12 cellular contexts compared by ENCODE assay signal in the genomic region with DNA sequence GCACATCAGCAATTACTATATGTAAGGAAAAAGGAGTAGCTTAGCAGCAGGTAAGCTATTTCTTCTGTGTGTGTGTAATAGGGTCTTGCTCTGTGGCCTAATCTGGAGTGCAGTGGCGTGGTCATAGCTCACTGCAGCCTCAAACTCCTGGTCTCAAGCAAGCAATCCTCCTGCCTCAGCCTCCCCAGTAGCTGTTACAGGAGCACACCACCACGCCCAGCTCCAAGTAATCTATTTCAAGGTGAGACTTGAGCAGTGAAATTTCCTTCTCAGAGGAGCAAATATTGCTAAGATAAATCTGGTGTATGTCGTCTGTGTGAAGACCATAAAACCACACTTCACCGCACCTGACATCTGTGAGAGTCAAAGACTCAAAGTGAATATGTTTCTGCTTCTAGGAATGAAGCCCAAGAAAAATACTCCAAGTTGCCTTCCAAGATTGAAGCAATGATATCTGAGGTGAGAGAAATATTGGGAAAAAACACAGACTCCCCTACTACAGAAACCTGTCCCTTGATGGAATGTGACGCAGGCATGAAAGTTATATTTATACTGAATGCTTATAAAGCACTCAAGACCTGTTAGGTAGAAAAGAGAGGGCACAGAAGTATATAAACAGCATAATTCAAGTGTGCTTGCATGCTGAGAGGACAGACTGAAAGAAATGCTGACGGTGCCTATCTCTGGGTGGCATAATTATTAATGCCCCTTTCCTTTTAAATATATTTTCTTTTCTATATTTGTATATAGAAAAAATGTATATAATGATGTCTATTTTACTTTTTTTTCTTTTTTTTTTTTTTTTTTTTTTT. TPM values are rescaled to one million over a fixed set of nuclear protein-coding genes. Genes with fewer than 3 reads are reported as not detected.
DNase-seq lines count a peak whose midpoint lies in the region; ATAC-seq, FAIRE-seq and TF ChIP-seq lines count a peak whose summit lies in the region.
"Had no signal": no experiment of that assay in that cellular context is flagged by ENCODE, and none has a peak within 500 bp of the region (broad histone marks: within the 10 kb centered on the region; RNA-seq: fewer than 3 reads in every experiment).

No MANE protein-coding gene starts in this region.

- peak overlapping the region; percentile 29 for H2AK5ac ChIP-seq in H1 (ENCODE audit: low read depth, low read length)

- H2BK120ac ChIP-seq in H1 (replicated peaks; ENCODE audit: low read depth, low read length): no peak overlapping the region

- H3K23me2 ChIP-seq in H1 (ENCODE audit: low read depth, low read length): no peaks in the 10 kb centered on the region

- H2BK5ac ChIP-seq in H1 (ENCODE audit: low read depth, low read length): peak overlapping the region; percentile 29; the same call in 1 of the 2 replicates

- H2BK15ac ChIP-seq in H1 (ENCODE audit: low read length): peak overlapping the region; percentile 32; the same call in 1 of the 2 replicates

- peaks cover 0 to 8% (median 4%) of the 10 kb centered on the region in 11 experiments; a peak in 12 of 22 replicates for H3K9me3 ChIP-seq in BLaER1 treated with 17β-estradiol and CSF1 and Interleukin-3, amounts not matched to agents 10 nM and 100 nM (replicated peaks in 1 of 11)
- H3K9me3 ChIP-seq in OCI-LY7 (ENCODE audit: low read length): 0 out of 2 replicates have a peak, but pooled peaks cover 4% of the 10 kb centered on the region
- no peaks in the 10 kb centered on the region for H3K9me3 ChIP-seq in H1 (ENCODE audit: insufficient read depth in 2 of 2, low read depth in 1 of 2, low read length in 1 of 2)
- H3K9me3 ChIP-seq: BE2C, thoracic aorta had no signal

- peak overlapping the region; percentile 92 for H2BK12ac ChIP-seq in H1 (ENCODE audit: low read depth, low read length)

- TF ChIP-seq CTCF in OCI-LY7 (conservative IDR thresholded peaks at IDR 0.05; ENCODE audit: low read length): no peak
- TF ChIP-seq CTCF in H1 (IDR thresholded peaks at IDR 0.05; ENCODE audit: control extremely low read depth in 1 of 3, insufficient read depth in 1 of 3, low read depth in 1 of 3, low read length in 3 of 3): no peak

- no peak for TF ChIP-seq RAD21 in H1 (IDR thresholded peaks at IDR 0.05 in 1 of 2, conservative IDR thresholded peaks at IDR 0.05 in 1 of 2; ENCODE audit: low read depth in 2 of 2, low read length in 2 of 2)

- intact Hi-C loops in OCI-LY7 (cut with micrococcal nuclease; ENCODE audit: unreplicated experiment): loop anchor here (1.0 to 10.0 kb wide), 5 partner anchors 28 to 1681 kb away; partner anchors contain the start of genes ALKBH2, TMEM263 and UNG

- H3K4me2 ChIP-seq in BLaER1 treated with 17β-estradiol and CSF1 and Interleukin-3, amounts not matched to agents 10 nM and 100 nM: peak overlapping the region; percentile 81 to 97 (median 93)
- H3K4me2 ChIP-seq in OCI-LY7 (ENCODE audit: low read length) (peak overlapping the region; percentile 77), H1 (ENCODE audit: insufficient read depth in 1 of 2, low read depth in 2 of 2, low read length in 2 of 2) (0 out of 4 replicates have a peak overlapping the region, but pooled peaks have one; percentile 9 to 17)

- no peak overlapping the region for H4K5ac ChIP-seq in H1 (ENCODE audit: insufficient read length, low read depth, low read length)

- H3K79me2 ChIP-seq in OCI-LY7 (ENCODE audit: insufficient read depth, low read depth, low read length) (peaks cover 48% of the 10 kb centered on the region; the same call in 1 of the 2 replicates), H1 (ENCODE audit: control insufficient read depth in 1 of 2, insufficient read depth in 2 of 2, low read length in 2 of 2) (no peaks in the 10 kb centered on the region)

- POLR2A ChIA-PET in OCI-LY7 (lab: Charles Lee): interaction anchor here (0.7 to 17.7 kb wide), 25 partner anchors 9 to 487 kb away, joined by 3 to 330 read pairs (median 5); partner anchors contain the start of genes ISCU and SART3
- POLR2A ChIA-PET in H1 (lab: Charles Lee; ENCODE audit: partially characterized antibody): interaction anchor here (0.7 to 1.5 kb wide), 3 partner anchors 9 to 19 kb away, joined by 3 to 4 read pairs (median 3); no protein-coding TSS in a partner anchor

- H4K91ac ChIP-seq in H1 (replicated peaks; ENCODE audit: insufficient read length, low read length): no peak overlapping the region

- H3K18ac ChIP-seq in H1 (ENCODE audit: extremely low read depth, low read length): 0 out of 2 replicates have a peak overlapping the region, but pooled peaks have one; percentile 20

- H3K27ac ChIP-seq in BLaER1 treated with 17β-estradiol and CSF1 and Interleukin-3, amounts not matched to agents 10 nM and 100 nM: peak overlapping the region; percentile 79 to 96 (median 92); a peak in 21 of 22 replicates
- H3K27ac ChIP-seq in OCI-LY7 (ENCODE audit: low read depth, low read length, poor library complexity, severe bottlenecking) (peak overlapping the region; percentile 99), H1 (ENCODE audit: low read depth, low read length) (no peak overlapping the region)
- H3K27ac ChIP-seq: thoracic aorta had no signal

- H3K27me3 ChIP-seq in BLaER1 treated with 17β-estradiol and CSF1 and Interleukin-3, amounts not matched to agents 10 nM and 100 nM: no peaks in the 10 kb centered on the region
- H3K27me3 ChIP-seq in H1 (replicated peaks in 1 of 4; ENCODE audit: control insufficient read depth in 3 of 4, extremely low read depth in 1 of 4, insufficient read depth in 3 of 4, low read length in 3 of 4): no peaks in the 10 kb centered on the region
- H3K27me3 ChIP-seq: BE2C had no signal

- no peaks in the 10 kb centered on the region for H3K9me2 ChIP-seq in OCI-LY7 (ENCODE audit: insufficient read depth, low read length)

- TF ChIP-seq POLR2A in GM19193 (IDR thresholded peaks at IDR 0.05; ENCODE audit: extremely low read depth, insufficient read depth, insufficient read length) (peak; percentile 56), H1 (IDR thresholded peaks at IDR 0.05; ENCODE audit: control extremely low read depth in 1 of 2, low read depth in 2 of 2, low read length in 2 of 2) (no peak)

- TF ChIP-seq EP300 in H1 (IDR thresholded peaks at IDR 0.05; ENCODE audit: borderline replicate concordance in 1 of 2, low read depth in 2 of 2, low read length in 2 of 2): no peak

- FAIRE-seq in H1 (lab: Jason Lieb, UNC): no peak
- FAIRE-seq: H54 had no signal

- no peak overlapping the region for H3K56ac ChIP-seq in H1 (replicated peaks; ENCODE audit: insufficient read length, low read depth, low read length)

- H3K4me1 ChIP-seq in BLaER1 treated with 17β-estradiol and CSF1 and Interleukin-3, amounts not matched to agents 10 nM and 100 nM: peaks cover 96 to 100% (median 99%) of the 10 kb centered on the region in 10 experiments
- H3K4me1 ChIP-seq in OCI-LY7 (ENCODE audit: insufficient read depth, low read length, poor library complexity, severe bottlenecking) (peaks cover 88% of the 10 kb centered on the region), H1 (replicated peaks in 1 of 4; ENCODE audit: control insufficient read depth in 3 of 4, insufficient read depth in 4 of 4, low read length in 3 of 4) (peaks cover 18 to 45% (median 25%) of the 10 kb centered on the region in 4 experiments)

- peak; percentile 74 for DNase-seq in OCI-LY7 (ENCODE audit: low spot score)
- no peak for DNase-seq in H1 (ENCODE audit: low read depth in 1 of 2, low spot score in 2 of 2)
- DNase-seq in dermis blood vessel endothelial cell: no peak
- no peak for DNase-seq in H4 (ENCODE audit: low spot score)
- no peak for DNase-seq in D341Med (ENCODE audit: low spot score)
- DNase-seq: BE2C, dorsolateral prefrontal cortex had no signal

- no peak overlapping the region for H4K8ac ChIP-seq in H1 (ENCODE audit: extremely low read depth, insufficient read depth, low read length)

- no peaks in the 10 kb centered on the region for H3K36me3 ChIP-seq in BLaER1 treated with 17β-estradiol and CSF1 and Interleukin-3, amounts not matched to agents 10 nM and 100 nM
- H3K36me3 ChIP-seq in OCI-LY7 (ENCODE audit: insufficient read depth, low read length) (peaks cover 21% of the 10 kb centered on the region), H1 (ENCODE audit: control insufficient read depth in 2 of 4, insufficient read depth in 4 of 4, low read length in 3 of 4) (no peaks in the 10 kb centered on the region)
- H3K36me3 ChIP-seq: BE2C, thoracic aorta had no signal

- H2AFZ ChIP-seq in OCI-LY7 (ENCODE audit: low read length) (no peak overlapping the region), H1 (ENCODE audit: low read length) (no peak overlapping the region; the same call in 1 of the 2 replicates)

- H3K9ac ChIP-seq in BLaER1 treated with 17β-estradiol and CSF1 and Interleukin-3, amounts not matched to agents 10 nM and 100 nM: peak overlapping the region; percentile 70 to 87 (median 78); a peak in 20 of 22 replicates
- H3K9ac ChIP-seq in H1 (replicated peaks in 1 of 4; ENCODE audit: extremely low read depth in 1 of 4, low read depth in 3 of 4, low read length in 3 of 4): no peak overlapping the region

- CTCF ChIA-PET in OCI-LY7 (lab: Charles Lee; ENCODE audit: unreplicated experiment): interaction anchor here (0.6 to 3.5 kb wide), 7 partner anchors 19 to 168 kb away, joined by 3 to 18 read pairs (median 3); no protein-coding TSS in a partner anchor
- CTCF ChIA-PET in H1 (lab: Charles Lee; ENCODE audit: partially characterized antibody): interaction anchor here (0.9 to 10.0 kb wide), 8 partner anchors 11 to 179 kb away, joined by 3 to 90 read pairs (median 4); no protein-coding TSS in a partner anchor

- H3K23ac ChIP-seq in H1 (ENCODE audit: insufficient read length): no peak overlapping the region

- H3K4ac ChIP-seq in H1 (replicated peaks; ENCODE audit: insufficient read length, low read depth, low read length): no peak overlapping the region

- BruUV-seq in OCI-LY7 (replicated peaks; lab: Mats Ljungman, UMichigan): TSS peak; percentile 93

- peak overlapping the region in 7 of 10 experiments; percentile 4 to 57 (median 22); a peak in 8 of 20 replicates for H3K4me3 ChIP-seq in BLaER1 treated with 17β-estradiol and CSF1 and Interleukin-3, amounts not matched to agents 10 nM and 100 nM
- H3K4me3 ChIP-seq in OCI-LY7 (ENCODE audit: low read depth, low read length, poor library complexity, severe bottlenecking) (peak overlapping the region; percentile 75), H1 (ENCODE audit: extremely low read depth in 1 of 4, insufficient read depth in 2 of 4, low read depth in 3 of 4, low read length in 4 of 4) (no peak overlapping the region)
- H3K4me3 ChIP-seq: thoracic aorta had no signal

- ATAC-seq in GM21447 (IDR thresholded peaks at IDR 0.05; ENCODE audit: unreplicated experiment): no peak

- H3K79me1 ChIP-seq in H1 (ENCODE audit: low read depth, low read length): no peaks in the 10 kb centered on the region

- H4K20me1 ChIP-seq in BLaER1 treated with 17β-estradiol and CSF1 and Interleukin-3, amounts not matched to agents 10 nM and 100 nM: no peaks in the 10 kb centered on the region
- H4K20me1 ChIP-seq in OCI-LY7 (ENCODE audit: insufficient read depth, low read length): no peaks in the 10 kb centered on the region
- no peaks in the 10 kb centered on the region for H4K20me1 ChIP-seq in H1 (replicated peaks in 1 of 2; ENCODE audit: control insufficient read depth in 1 of 2, insufficient read depth in 2 of 2, low read length in 2 of 2)

- WGBS in H1 (ENCODE audit: extremely low coverage in 1 of 2, insufficient coverage in 1 of 2, insufficient read length in 1 of 2, insufficient replicate concordance in 2 of 2, low coverage in 1 of 2, low lambda C conversion rate in 2 of 2, missing lambda C conversion rate in 1 of 2), 2 experiments: 89% methylated on average over 6 of the region's 6 CpGs; no CpG with 5 or more reads in 1 of the 2 experiments

- peak overlapping the region; percentile 92; the same call in 1 of the 2 replicates for H2BK20ac ChIP-seq in H1 (ENCODE audit: low read length)

- H3K14ac ChIP-seq in H1 (ENCODE audit: insufficient read length): no peak overlapping the region

RNA-seq across cellular contexts. Expression of gene SELPLG, which starts 2.5 kb away (rescaled TPM):
- total RNA-seq in OCI-LY7 (2014; rRNA removed; shearing (Covaris generic)): 16.9 and 20.0 TPM in 2 replicates
- total RNA-seq in OCI-LY7 (2022) (21.0 and 25.3 TPM in 2 replicates), dermis blood vessel endothelial cell (0.65 and 0.85 TPM in 2 replicates)
- total RNA-seq in H1 (2021; fragmentation: NEBNext Ultra II Directional; extraction: Animal tissue kit (Norgen Biotek cat#: 25700)): 0.13 TPM in 1 of 2 replicates, not detected in the other
- 0.18 and 0.19 TPM in 2 replicates for polyA plus RNA-seq in H1 (2011; rRNA removed)
- polyA plus RNA-seq in H1 (2011; cell fraction: cytosol; rRNA removed): 0.09 TPM
- polyA plus RNA-seq in H1 (2011; cell fraction: nucleus; rRNA removed): 0.09 TPM
- polyA plus RNA-seq in H1 (2012, experiment 1 of 2): 0.09 TPM in 1 of 4 replicates, not detected in the others
- polyA plus RNA-seq in H1 (2012, experiment 2 of 2): not detected
- polyA plus RNA-seq in H1 (2013, experiment 1 of 2): 0.08 TPM
- 0.06 TPM for polyA plus RNA-seq in H1 (2013, experiment 2 of 2)
- 0.10 TPM in 1 of 2 replicates, not detected in the other for polyA minus RNA-seq in H1 (2011; rRNA and poly(A)+ RNA removed)
- polyA minus RNA-seq in H1 (2011; cell fraction: cytosol; rRNA and poly(A)+ RNA removed): not detected
- polyA minus RNA-seq in H1 (2011; cell fraction: nucleus; rRNA and poly(A)+ RNA removed): not detected
- 2.8 and 3.4 TPM in 2 replicates for total RNA-seq in H4 (2014; rRNA removed; shearing (Covaris generic))

RNA-seq across cellular contexts. Expression of gene TMEM119, which starts 38.3 kb away (rescaled TPM):
- not detected in 2 replicates for total RNA-seq in OCI-LY7 (2014; rRNA removed; shearing (Covaris generic))
- total RNA-seq in OCI-LY7 (2022): not detected in 2 replicates
- 0.48 and 0.61 TPM in 2 replicates for total RNA-seq in H1 (2021; fragmentation: NEBNext Ultra II Directional; extraction: Animal tissue kit (Norgen Biotek cat#: 25700))
- polyA plus RNA-seq in H1 (2011; rRNA removed): 0.35 TPM in 2 replicates
- polyA plus RNA-seq in H1 (2011; cell fraction: cytosol; rRNA removed): 0.41 TPM
- polyA plus RNA-seq in H1 (2011; cell fraction: nucleus; rRNA removed): 0.27 TPM
- 0.16 to 0.42 TPM (median 0.24 TPM) in 4 replicates for polyA plus RNA-seq in H1 (2012, experiment 1 of 2)
- 0.26 TPM for polyA plus RNA-seq in H1 (2012, experiment 2 of 2)
- polyA plus RNA-seq in H1 (2013, experiment 1 of 2): 0.55 TPM
- 0.68 TPM for polyA plus RNA-seq in H1 (2013, experiment 2 of 2)
- polyA minus RNA-seq in H1 (2011; rRNA and poly(A)+ RNA removed): not detected in 2 replicates
- polyA minus RNA-seq in H1 (2011; cell fraction: cytosol; rRNA and poly(A)+ RNA removed): not detected
- polyA minus RNA-seq in H1 (2011; cell fraction: nucleus; rRNA and poly(A)+ RNA removed): not detected
- under 0.01 TPM in 1 of 2 replicates, not detected in the other for total RNA-seq in dermis blood vessel endothelial cell
- total RNA-seq in H4 (2014; rRNA removed; shearing (Covaris generic)): 1.4 and 1.9 TPM in 2 replicates

Comparison
In these comparisons a context has a peak if more than half of its experiments do, and no peak if none do; other contexts are left out.
1. H3K4me2 ChIP-seq: peak in every context shown above with its lines; median percentile 93 in BLaER1 treated with 17β-estradiol and CSF1 and Interleukin-3, amounts not matched to agents 10 nM and 100 nM; 77 in OCI-LY7; 13 in H1.
2. H3K4me3 ChIP-seq: peak in BLaER1 treated with 17β-estradiol and CSF1 and Interleukin-3, amounts not matched to agents 10 nM and 100 nM (7 of 10) and OCI-LY7 (single experiment); none in H1 (0 of 4).
3. H3K9ac ChIP-seq: peak in BLaER1 treated with 17β-estradiol and CSF1 and Interleukin-3, amounts not matched to agents 10 nM and 100 nM (11 of 11); none in H1 (0 of 4).